In genomic region chr21:41417505-41417904, GRCh38 we compare ENCODE assay signal across 1 cellular context. TPM values are rescaled to one million over a fixed set of nuclear protein-coding genes. Genes with fewer than 3 reads are reported as not detected.
"Had no signal": no experiment of that assay in that cellular context is flagged by ENCODE, and none has a peak within 500 bp of the region (broad histone marks: within the 10 kb centered on the region; RNA-seq: fewer than 3 reads in every experiment).

No MANE protein-coding gene starts in this region.

RNA-seq across cellular contexts. Expression of gene MX2, which starts 55.7 kb away (rescaled TPM):
- polyA plus RNA-seq: neural cell had no signal
